ENCODE assay signal across 14 cellular contexts in the genomic region with DNA sequence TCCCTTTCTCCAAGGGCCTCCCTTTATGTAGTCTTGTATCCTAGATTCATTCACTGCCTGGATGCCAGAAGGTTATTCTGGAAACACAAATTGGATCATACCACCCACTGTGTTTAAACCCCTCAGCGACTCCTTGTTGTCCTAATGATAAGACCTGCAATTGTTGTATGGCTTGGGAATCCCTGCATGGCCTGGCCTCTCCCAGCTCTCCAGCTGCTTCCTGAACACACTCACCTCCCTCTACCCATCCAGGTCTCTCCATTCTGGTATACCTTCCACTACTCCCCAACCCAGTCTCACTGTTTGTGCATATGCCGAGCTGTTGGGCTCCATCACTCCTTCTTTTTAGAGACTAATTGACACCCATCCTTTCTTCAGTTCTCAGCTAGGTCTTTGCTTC.
"Had no signal": no experiment of that assay in that cellular context is flagged by ENCODE, and none has a peak within 500 bp of the region (broad histone marks: within the 10 kb centered on the region; RNA-seq: fewer than 3 reads in every experiment).

No MANE protein-coding gene starts in this region.

- H3K4me3 Mint-ChIP-seq: activated naive CD4-positive, alpha-beta T cell treated with anti-CD3 and anti-CD28 coated beads, Interleukin-2, amount 50 U/mL, for 24 hours; neural crest cell; stimulated activated naive CD8-positive, alpha-beta T cell treated with anti-CD3 and anti-CD28 coated beads, Interleukin-15, Interleukin-2, amounts not matched to agents 100 ng/mL and 50 ng/mL, for 24 hours had no signal

- H3K9me3 Mint-ChIP-seq: activated naive CD4-positive, alpha-beta T cell treated with anti-CD3 and anti-CD28 coated beads, Interleukin-2, amount 50 U/mL, for 24 hours; stimulated activated naive CD8-positive, alpha-beta T cell treated with anti-CD3 and anti-CD28 coated beads, Interleukin-15, Interleukin-2, amounts not matched to agents 100 ng/mL and 50 ng/mL, for 24 hours had no signal

- H3K27ac Mint-ChIP-seq: stimulated activated naive CD8-positive, alpha-beta T cell treated with anti-CD3 and anti-CD28 coated beads, Interleukin-15, Interleukin-2, amounts not matched to agents 100 ng/mL and 50 ng/mL, for 24 hours had no signal

- ATAC-seq: heart right ventricle, left lung had no signal

- H3K36me3 Mint-ChIP-seq: activated naive CD4-positive, alpha-beta T cell treated with anti-CD3 and anti-CD28 coated beads, Interleukin-2, amount 50 U/mL, for 24 hours had no signal

- H3K4me1 Mint-ChIP-seq: activated naive CD4-positive, alpha-beta T cell treated with anti-CD3 and anti-CD28 coated beads, Interleukin-2, amount 50 U/mL, for 24 hours; neural crest cell had no signal

- DNase-seq: activated CD4-positive, alpha-beta T cell treated with anti-CD3 and anti-CD28 coated beads for 1 hour; activated gamma-delta T cell; cortex of kidney; effector CD4-positive, alpha-beta T cell; esophagus squamous epithelium; heart right ventricle; left lung; midbrain; stimulated activated CD4-positive, alpha-beta T cell treated with anti-CD3 and anti-CD28 coated beads, Interleukin-2, amount 100 ng/mL, for 24 hours; uterus; WERI-Rb-1 had no signal
